Comparison of ENCODE assay signal across 8 cellular contexts in genomic region chr17:7336240-7337175, GRCh38. TPM values are rescaled to one million over a fixed set of nuclear protein-coding genes. Genes with fewer than 3 reads are reported as not detected.
DNase-seq lines count a peak whose midpoint lies in the region; ATAC-seq, FAIRE-seq and TF ChIP-seq lines count a peak whose summit lies in the region.

ACAP1 (plus strand) TSS chr17:7336529; CDS start chr17:7336735, 206 bp downstream.

- no peak within 1 kb of the TSS for H3K23ac ChIP-seq in trophoblast cell (ENCODE audit: low read length)

- no peak within 1 kb of the TSS for H2AK5ac ChIP-seq in trophoblast cell (ENCODE audit: low read length)

- H3K79me1 ChIP-seq in trophoblast cell (ENCODE audit: low read length): no peaks in the 10 kb centered on the region

- H3K27ac Mint-ChIP-seq in T-helper 2 cell treated with Interferon-gamma antibody and Interleukin-4, amounts not matched to agents 5 μg/mL and 100 μg/mL, for 36 hours: peak within 1 kb of the TSS; percentile 94

- H2BK120ac ChIP-seq in trophoblast cell (ENCODE audit: insufficient read depth, low read length, poor library complexity): no peak within 1 kb of the TSS

- ATAC-seq in HG02678 (IDR thresholded peaks at IDR 0.05; ENCODE audit: unreplicated experiment) (peak; percentile 65), pancreas (peak in 3 of 4 donors; percentile 51 to 61 (median 58)), body of pancreas (no peak)

- H3K27me3 Mint-ChIP-seq in T-helper 2 cell treated with Interferon-gamma antibody and Interleukin-4, amounts not matched to agents 5 μg/mL and 100 μg/mL, for 36 hours (ENCODE audit: low read depth): no peaks in the 10 kb centered on the region

- H3K4me1 ChIP-seq in ascending aorta (no peaks in the 10 kb centered on the region), pancreas (no peaks in the 10 kb centered on the region), body of pancreas (no peaks in the 10 kb centered on the region), trophoblast cell (ENCODE audit: control insufficient read depth in 1 of 2, insufficient read depth in 2 of 2, low read length in 2 of 2) (no peaks in the 10 kb centered on the region)

- H3K27me3 ChIP-seq in ascending aorta (no peaks in the 10 kb centered on the region), pancreas (no peaks in the 10 kb centered on the region), body of pancreas (peaks cover 0 to 12% of the 10 kb centered on the region in 2 donors), trophoblast cell (ENCODE audit: insufficient read depth, low read length) (no peaks in the 10 kb centered on the region)

- no peak within 1 kb of the TSS for H2AFZ ChIP-seq in trophoblast cell (ENCODE audit: insufficient read depth, low read length, poor library complexity)

- no peaks in the 10 kb centered on the region for H3K36me3 ChIP-seq in ascending aorta
- no peaks in the 10 kb centered on the region for H3K36me3 ChIP-seq in pancreas
- H3K36me3 ChIP-seq in body of pancreas (replicated peaks in 1 of 2; ENCODE audit: insufficient read depth in 1 of 2, low read depth in 2 of 2): no peaks in the 10 kb centered on the region
- H3K36me3 ChIP-seq in trophoblast cell (ENCODE audit: control insufficient read depth in 1 of 2, insufficient read depth in 2 of 2, low read length in 2 of 2): no peaks in the 10 kb centered on the region

- no peak for DNase-seq in Caki2 (ENCODE audit: low read depth)
- peak; percentile 72 for DNase-seq in T-helper 2 cell treated with Interferon-gamma antibody and Interleukin-4, amounts not matched to agents 5 μg/mL and 100 μg/mL, for 36 hours (ENCODE audit: low spot score)
- peak in 1 of 2 donors; percentile 61 for DNase-seq in ascending aorta (ENCODE audit: low spot score in 2 of 2)
- DNase-seq in pancreas: peak in 1 of 6 donors; percentile 20
- no peak for DNase-seq in urothelium cell line (ENCODE audit: low spot score)
- no peak for DNase-seq in body of pancreas
- DNase-seq in trophoblast cell: no peak

- H3K4me2 ChIP-seq in trophoblast cell (ENCODE audit: low read length): no peak within 1 kb of the TSS

- TF ChIP-seq CTCF in ascending aorta (IDR thresholded peaks at IDR 0.05): no peak
- TF ChIP-seq CTCF in pancreas (IDR thresholded peaks at IDR 0.05): no peak
- no peak for TF ChIP-seq CTCF in body of pancreas (IDR thresholded peaks at IDR 0.05)

- H3K27ac ChIP-seq in ascending aorta (no peak within 1 kb of the TSS), pancreas (no peak within 1 kb of the TSS), body of pancreas (no peak within 1 kb of the TSS), trophoblast cell (ENCODE audit: low read depth, low read length) (no peak within 1 kb of the TSS)

- no peak within 1 kb of the TSS for H2BK5ac ChIP-seq in trophoblast cell (ENCODE audit: low read depth, low read length, poor library complexity)

- H3K18ac ChIP-seq in trophoblast cell (ENCODE audit: low read length): no peak within 1 kb of the TSS

- no peak within 1 kb of the TSS for H3K9ac ChIP-seq in trophoblast cell (ENCODE audit: low read length)

- no peaks in the 10 kb centered on the region for H3K79me2 ChIP-seq in trophoblast cell (ENCODE audit: control insufficient read depth, insufficient read depth, low read length, poor library complexity)

- intact Hi-C loops in ascending aorta (cut with DNase I) (no loop called here), pancreas (cut with DNase I) (no loop called here), body of pancreas (cut with DNase I) (no loop called here)

- H3K4ac ChIP-seq in trophoblast cell (ENCODE audit: low read depth, low read length): no peak within 1 kb of the TSS

- no peak for TF ChIP-seq POLR2A in body of pancreas (IDR thresholded peaks at IDR 0.05)

- H3K36me3 Mint-ChIP-seq in T-helper 2 cell treated with Interferon-gamma antibody and Interleukin-4, amounts not matched to agents 5 μg/mL and 100 μg/mL, for 36 hours (ENCODE audit: low read depth): peaks cover 28% of the 10 kb centered on the region

- H4K12ac ChIP-seq in trophoblast cell (ENCODE audit: low read depth, low read length): no peak within 1 kb of the TSS

- 48 to 52% methylated on average over 16 to 17 of the region's 17 CpGs for WGBS in pancreas, 2 donors
- WGBS in body of pancreas, 2 donors: 33 to 47% methylated on average over 17 of the region's 17 CpGs
- no CpG with 5 or more reads among the region's 17 CpGs for WGBS in trophoblast cell (ENCODE audit: extremely low coverage, insufficient coverage, insufficient read length)

- H3K4me3 ChIP-seq in ascending aorta: peak within 1 kb of the TSS in 1 of 2 donors; percentile 46
- peak within 1 kb of the TSS in 1 of 4 donors; percentile 12 for H3K4me3 ChIP-seq in pancreas
- no peak within 1 kb of the TSS for H3K4me3 ChIP-seq in body of pancreas
- no peak within 1 kb of the TSS for H3K4me3 ChIP-seq in trophoblast cell (ENCODE audit: low read depth, low read length)

- H3K4me1 Mint-ChIP-seq in T-helper 2 cell treated with Interferon-gamma antibody and Interleukin-4, amounts not matched to agents 5 μg/mL and 100 μg/mL, for 36 hours (ENCODE audit: low read depth): peaks cover 51% of the 10 kb centered on the region

- in situ Hi-C loops in Caki2 (cut with HindIII; ENCODE audit: low pct_unique_long_range_greater_than_20kb, low sequenced_read_pairs): no loop called here

- H3K9me3 Mint-ChIP-seq in T-helper 2 cell treated with Interferon-gamma antibody and Interleukin-4, amounts not matched to agents 5 μg/mL and 100 μg/mL, for 36 hours: no peaks in the 10 kb centered on the region

- no peak within 1 kb of the TSS for H2BK12ac ChIP-seq in trophoblast cell (ENCODE audit: low read length)

- H3K14ac ChIP-seq in trophoblast cell (ENCODE audit: low read length): no peak within 1 kb of the TSS

- FAIRE-seq in pancreas (lab: Jason Lieb, UNC) (no peak), urothelium cell line (lab: Jason Lieb, UNC) (no peak)

- H3K4me3 Mint-ChIP-seq in T-helper 2 cell treated with Interferon-gamma antibody and Interleukin-4, amounts not matched to agents 5 μg/mL and 100 μg/mL, for 36 hours: peak within 1 kb of the TSS; percentile 95

- no peak within 1 kb of the TSS for H4K8ac ChIP-seq in trophoblast cell (ENCODE audit: low read depth, low read length)

- H3K9me3 ChIP-seq in ascending aorta (no peaks in the 10 kb centered on the region), pancreas (no peaks in the 10 kb centered on the region), body of pancreas (no peaks in the 10 kb centered on the region), trophoblast cell (ENCODE audit: insufficient read depth, low read depth, low read length) (no peaks in the 10 kb centered on the region)

- no peak within 1 kb of the TSS for H4K91ac ChIP-seq in trophoblast cell (ENCODE audit: low read depth, low read length)

RNA-seq across cellular contexts. Expression of gene ACAP1, which starts in this region (rescaled TPM):
- 2.3 and 26.4 TPM in 2 replicates for total RNA-seq in Caki2 (2014; rRNA removed; shearing (Covaris generic); ENCODE audit: low replicate concordance)
- 12.0 TPM for total RNA-seq in ascending aorta
- 1 to 10 TPM; 1.6 to 5.6 (median 3.0) TPM for total RNA-seq in pancreas
- polyA plus RNA-seq in pancreas: 1 to 10 TPM; 2.9 to 4.4 TPM
- 1 to 10 TPM in 1 of 2 donors, under 1 TPM in 1; 0.99 to 2.1 TPM for total RNA-seq in body of pancreas
- polyA plus RNA-seq in trophoblast cell (2013): 12.8 and 15.8 TPM in 2 replicates
